ENCODE assay signal across 15 cellular contexts in genomic region chr1:51280321-51281096, GRCh38. TPM values are rescaled to one million over a fixed set of nuclear protein-coding genes. Genes with fewer than 3 reads are reported as not detected.
"Had no signal": no experiment of that assay in that cellular context is flagged by ENCODE, and none has a peak within 500 bp of the region (broad histone marks: within the 10 kb centered on the region; RNA-seq: fewer than 3 reads in every experiment).

No MANE protein-coding gene starts in this region.

- H3K36me3 ChIP-seq: sigmoid colon, uterus had no signal

- H2AFZ ChIP-seq: hepatocyte had no signal

- H3K4me1 ChIP-seq: sigmoid colon, uterus had no signal

- H3K9me3 ChIP-seq: sigmoid colon, uterus had no signal

- H3K4me2 ChIP-seq: hepatocyte had no signal

- H3K4me3 ChIP-seq: hepatocyte, sigmoid colon, uterus had no signal

- ATAC-seq: activated naive CD8-positive, alpha-beta T cell treated with anti-CD3 and anti-CD28 coated beads, Interleukin-2, amount 50 U/mL, for 24 hours; activated T-cell treated with anti-CD3 and anti-CD28 coated beads, Interleukin-2, amount 50 U/mL, for 72 hours; naive thymus-derived CD4-positive, alpha-beta T cell; SK-N-SH treated with all-trans-retinoic acid at 6 μM for 48 hours; stimulated activated naive CD8-positive, alpha-beta T cell treated with anti-CD3 and anti-CD28 coated beads, Interleukin-15, Interleukin-2, amounts not matched to agents 100 U/mL and 50 U/mL, for 24 hours had no signal

- DNase-seq: activated CD4-positive, alpha-beta memory T cell treated with anti-CD3 and anti-CD28 coated beads for 36 hours; activated CD4-positive, CD25-positive, alpha-beta regulatory T cell treated with anti-CD3 and anti-CD28 coated beads, Interleukin-2, amount 50 U/mL, for 72 hours; activated CD8-positive, alpha-beta memory T cell treated with anti-CD3 and anti-CD28 coated beads, Interleukin-2, amount 50 U/mL, for 4 hours; activated naive CD8-positive, alpha-beta T cell treated with anti-CD3 and anti-CD28 coated beads, Interleukin-2, amount 50 U/mL, for 24 hours; activated T-cell treated with anti-CD3 and anti-CD28 coated beads, Interleukin-2, amount 50 U/mL, for 72 hours; naive thymus-derived CD4-positive, alpha-beta T cell; posterior cingulate gyrus; sigmoid colon; stimulated activated naive CD8-positive, alpha-beta T cell treated with anti-CD3 and anti-CD28 coated beads, Interleukin-15, Interleukin-2, amounts not matched to agents 100 U/mL and 50 U/mL, for 24 hours; uterus had no signal

- FAIRE-seq: astrocyte, colon had no signal

- H3K79me2 ChIP-seq: hepatocyte had no signal

- H3K27ac ChIP-seq: hepatocyte, sigmoid colon, uterus had no signal

- H3K27me3 ChIP-seq: hepatocyte, sigmoid colon, uterus had no signal

RNA-seq across cellular contexts. Expression of gene TTC39A, which starts 49.9 kb away (rescaled TPM):
- total RNA-seq: T-helper 1 cell treated with Interleukin-12 subunit alpha and Interleukin-12 subunit beta and Interleukin-4 antibody, amounts not matched to agents 30 ng/mL and 1 ng/mL, for 36 hours had no signal
- polyA plus RNA-seq: naive thymus-derived CD4-positive, alpha-beta T cell had no signal
